8 cellular contexts compared by ENCODE assay signal in the genomic region with DNA sequence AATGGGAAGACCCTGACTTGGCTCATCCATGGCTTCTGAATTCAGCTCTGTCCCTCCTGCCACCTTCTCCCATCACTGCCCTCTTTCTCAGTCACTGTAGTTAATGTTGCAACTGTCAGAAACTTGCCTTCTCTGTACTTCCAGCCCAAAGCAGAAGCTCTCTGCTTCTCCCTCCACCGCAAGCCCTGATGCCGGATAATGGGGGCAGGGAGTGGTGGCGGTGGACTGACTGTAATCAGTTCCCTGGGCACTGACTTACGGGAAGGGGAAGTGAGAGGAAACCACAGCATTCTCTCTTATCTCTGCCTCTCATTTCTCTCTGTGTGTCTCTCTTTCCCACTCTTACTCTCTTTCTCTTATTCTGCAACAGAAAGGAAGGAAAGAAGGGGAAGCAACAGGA. TPM values are rescaled to one million over a fixed set of nuclear protein-coding genes. Genes with fewer than 3 reads are reported as not detected.
A peak's percentile ranks its signal among the peaks of the same experiment; 100 is the strongest.
DNase-seq lines count a peak whose midpoint lies in the region; ATAC-seq, FAIRE-seq and TF ChIP-seq lines count a peak whose summit lies in the region.

No MANE protein-coding gene starts in this region.

- no peak for TF ChIP-seq POLR2A in GM12878 (IDR thresholded peaks at IDR 0.05; ENCODE audit: low read depth, low read length)

- H3K9me3 ChIP-seq in GM12878 (replicated peaks; ENCODE audit: control insufficient read depth, insufficient read depth, low read length) (no peaks in the 10 kb centered on the region), osteoblast (ENCODE audit: low read depth, low read length) (no peaks in the 10 kb centered on the region), A673 (ENCODE audit: low read depth, low read length, poor library complexity, severe bottlenecking) (no peaks in the 10 kb centered on the region)

- 4% methylated on average over 4 of the region's 4 CpGs for WGBS in GM12878 (ENCODE audit: insufficient coverage, insufficient replicate concordance, low lambda C conversion rate, missing lambda C conversion rate)

- peak in 1 of 2 experiments; percentile 54; a peak in 1 of 4 replicates for TF ChIP-seq EP300 in GM12878 (IDR thresholded peaks at IDR 0.05; ENCODE audit: borderline replicate concordance in 1 of 2, control insufficient read depth in 1 of 2, low read depth in 2 of 2, low read length in 2 of 2)

- H3K27me3 ChIP-seq in GM12878 (replicated peaks in 1 of 2; ENCODE audit: control insufficient read depth in 2 of 2, insufficient read depth in 2 of 2, low read length in 1 of 2), result no peaks in the 10 kb centered on the region
- H3K27me3 ChIP-seq in osteoblast (ENCODE audit: insufficient read depth, low read length), result no peaks in the 10 kb centered on the region
- no peaks in the 10 kb centered on the region for H3K27me3 ChIP-seq in A673 (replicated peaks; ENCODE audit: insufficient read depth, low read depth, low read length, poor library complexity)

- DNase-seq in SIG-M5 (lab: John Stamatoyannopoulos, UW) (peak; percentile 89), GM12878 (ENCODE audit: low read depth, low spot score) (peak; percentile 55), osteoblast (ENCODE audit: insufficient read length, low spot score, missing footprints) (no peak), ecto neural progenitor cell (ENCODE audit: low spot score) (no peak), WTC11 (ENCODE audit: low spot score) (no peak), A673 (ENCODE audit: low spot score) (no peak)

- H3K27ac Mint-ChIP-seq in WTC11, result no peak overlapping the region

- H3K36me3 ChIP-seq in GM12878 (ENCODE audit: control insufficient read depth in 2 of 2, insufficient read depth in 2 of 2, low read length in 1 of 2) (peaks cover 0 to 6% of the 10 kb centered on the region in 2 experiments; a peak in 1 of 4 replicates), osteoblast (ENCODE audit: insufficient read depth, low read length) (no peaks in the 10 kb centered on the region), A673 (ENCODE audit: insufficient read depth, low read length, poor library complexity, severe bottlenecking) (no peaks in the 10 kb centered on the region)

- in situ Hi-C loops in GM12878 (cut with MboI), result no loop called here

- CTCF ChIA-PET in GM12878 (lab: Yijun Ruan, JAX) (interaction anchor here (0.9 to 1.8 kb wide), 5 partner anchors 12 to 84 kb away, joined by 3 to 8 read pairs (median 4); no protein-coding TSS in a partner anchor), WTC11 (lab: Charles Lee) (no interaction called here), A673 (lab: Charles Lee) (no interaction called here)

- H3K4me1 ChIP-seq in GM12878 (ENCODE audit: control insufficient read depth, insufficient read depth, low read length) (peaks cover 19% of the 10 kb centered on the region), osteoblast (ENCODE audit: insufficient read depth, low read length) (peaks cover 18% of the 10 kb centered on the region), A673 (ENCODE audit: insufficient read depth, low read length, poor library complexity, severe bottlenecking) (no peaks in the 10 kb centered on the region)

- H3K4me1 Mint-ChIP-seq in WTC11, result peaks cover 12% of the 10 kb centered on the region; the same call in 1 of the 2 replicates

- H3K9me3 Mint-ChIP-seq in WTC11, result peaks cover 10% of the 10 kb centered on the region

- RAD21 ChIA-PET in GM12878 (lab: Charles Lee; ENCODE audit: unreplicated experiment), result interaction anchor here (1.0 to 3.2 kb wide), 3 partner anchors 11 to 83 kb away, joined by 3 to 22 read pairs (median 4); a partner anchor contains a TSS

- FAIRE-seq in GM12878 (lab: Jason Lieb, UNC), result peak; percentile 84

- BruUV-seq in GM12878 (replicated peaks; lab: Mats Ljungman, UMichigan) (no TSS peak), A673 (replicated peaks; lab: Mats Ljungman, UMichigan) (no TSS peak)

- intact Hi-C loops in GM12878 (cut with micrococcal nuclease; ENCODE audit: unreplicated experiment) (loop anchor here (2.0 kb wide), 1 partner anchor 80 kb away; no protein-coding TSS in a partner anchor), A673 (cut with micrococcal nuclease; ENCODE audit: unreplicated experiment) (no loop called here)

- POLR2A ChIA-PET in GM12878 (lab: Charles Lee), result interaction anchor here (0.9 kb wide), 1 partner anchor 11 kb away, joined by 3 read pairs; a partner anchor contains a TSS
- POLR2A ChIA-PET in WTC11 (lab: Charles Lee), result no interaction called here
- POLR2A ChIA-PET in A673 (lab: Charles Lee; ENCODE audit: low non-redundant PET), result no interaction called here

- ATAC-seq in GM18508 (IDR thresholded peaks at IDR 0.05; ENCODE audit: insufficient read depth, unreplicated experiment) (peak; percentile 28), HG02852 (IDR thresholded peaks at IDR 0.05; ENCODE audit: unreplicated experiment) (peak; percentile 67), GM12878 (peak; percentile 84), WTC11 (no peak)

- H3K79me2 ChIP-seq in GM12878 (ENCODE audit: control insufficient read depth, insufficient read depth, low read length) (no peaks in the 10 kb centered on the region; the same call in 1 of the 2 replicates), osteoblast (ENCODE audit: insufficient read depth, low read length) (no peaks in the 10 kb centered on the region)

- H3K36me3 Mint-ChIP-seq in WTC11, result no peaks in the 10 kb centered on the region

- H4K20me1 ChIP-seq in GM12878 (ENCODE audit: control insufficient read depth, insufficient read depth), result no peaks in the 10 kb centered on the region
- H4K20me1 ChIP-seq in osteoblast (ENCODE audit: insufficient read depth, low read length), result no peaks in the 10 kb centered on the region

- no peaks in the 10 kb centered on the region for H3K27me3 Mint-ChIP-seq in WTC11 (ENCODE audit: low read depth)

- H3K4me3 Mint-ChIP-seq in WTC11, result no peak overlapping the region

- H3K27ac ChIP-seq in GM12878 (ENCODE audit: control insufficient read depth, insufficient read depth) (peak overlapping the region; percentile 27), osteoblast (ENCODE audit: low read depth, low read length) (no peak overlapping the region), A673 (ENCODE audit: low read depth, low read length, poor library complexity, severe bottlenecking) (no peak overlapping the region)

- no peak overlapping the region for H3K9ac ChIP-seq in GM12878 (ENCODE audit: control insufficient read depth, insufficient read depth, low read length)

- H2AFZ ChIP-seq in GM12878 (ENCODE audit: control insufficient read depth, low read depth, low read length), result peak overlapping the region; percentile 38; the same call in 1 of the 2 replicates
- peak overlapping the region; percentile 64 for H2AFZ ChIP-seq in osteoblast (ENCODE audit: low read length)

- SMC1A ChIA-PET in GM12878 (lab: Charles Lee; ENCODE audit: uncharacterized antibody, unreplicated experiment), result interaction anchor here (0.9 to 5.6 kb wide), 5 partner anchors 10 to 83 kb away, joined by 3 to 27 read pairs (median 4); a partner anchor contains a TSS

- H3K4me2 ChIP-seq in GM12878 (ENCODE audit: control insufficient read depth, insufficient read depth) (peak overlapping the region; percentile 63), osteoblast (ENCODE audit: insufficient read depth, low read length) (peak overlapping the region; percentile 58)

- H3K4me3 ChIP-seq in GM12878, result no peak overlapping the region
- no peak overlapping the region for H3K4me3 ChIP-seq in osteoblast (ENCODE audit: insufficient read depth, low read length)
- no peak overlapping the region for H3K4me3 ChIP-seq in A673 (ENCODE audit: low read depth, low read length, poor library complexity, severe bottlenecking)

- TF ChIP-seq CTCF in GM12878 (IDR thresholded peaks at IDR 0.05 in 2 of 3, conservative IDR thresholded peaks at IDR 0.05 in 1 of 3; ENCODE audit: control insufficient read depth in 2 of 3, extremely low read depth in 1 of 3, insufficient read depth in 1 of 3, low read depth in 3 of 3, low read length in 3 of 3), result no peak
- no peak for TF ChIP-seq CTCF in osteoblast (IDR thresholded peaks at IDR 0.05; ENCODE audit: extremely low read depth, low read depth, low read length)
- TF ChIP-seq CTCF in WTC11 (IDR thresholded peaks at IDR 0.05), result no peak
- no peak for TF ChIP-seq CTCF in A673 (conservative IDR thresholded peaks at IDR 0.05; ENCODE audit: low read depth, low read length)

- no peak for TF ChIP-seq RAD21 in GM12878 (IDR thresholded peaks at IDR 0.05; ENCODE audit: insufficient read depth, low read depth, low read length)

TF ChIP-seq in WTC11, 78 proteins besides CTCF, POLR2A, EP300 and RAD21 (continues in another document):
- no peak for TF ChIP-seq OVOL2 (CRISPR knock-in tag; IDR thresholded peaks at IDR 0.05; ENCODE audit: borderline replicate concordance)
- no peak for TF ChIP-seq CBFB (CRISPR knock-in tag; IDR thresholded peaks at IDR 0.05; ENCODE audit: low read depth)
- TF ChIP-seq, protein P1, sequence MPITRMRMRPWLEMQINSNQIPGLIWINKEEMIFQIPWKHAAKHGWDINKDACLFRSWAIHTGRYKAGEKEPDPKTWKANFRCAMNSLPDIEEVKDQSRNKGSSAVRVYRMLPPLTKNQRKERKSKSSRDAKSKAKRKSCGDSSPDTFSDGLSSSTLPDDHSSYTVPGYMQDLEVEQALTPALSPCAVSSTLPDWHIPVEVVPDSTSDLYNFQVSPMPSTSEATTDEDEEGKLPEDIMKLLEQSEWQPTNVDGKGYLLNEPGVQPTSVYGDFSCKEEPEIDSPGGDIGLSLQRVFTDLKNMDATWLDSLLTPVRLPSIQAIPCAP (CRISPR knock-in tag; IDR thresholded peaks at IDR 0.05), result no peak
- TF ChIP-seq RELA (CRISPR knock-in tag; IDR thresholded peaks at IDR 0.05; ENCODE audit: borderline replicate concordance), result no peak

RNA-seq across cellular contexts. Expression of a gene that starts 10.9 kb away (rescaled TPM):
- 4.0 and 6.9 TPM in 2 replicates for total RNA-seq in GM12878 (2013; cell fraction: nucleolus; rRNA removed)
- total RNA-seq in GM12878 (2014; rRNA removed), result 5.2 and 5.8 TPM in 2 replicates
- total RNA-seq in GM12878 (2014; rRNA removed; fragmentation: Illumina TruSeq; extraction: Trizol), result 6.3 and 7.5 TPM in 2 replicates
- 2.9 and 3.8 TPM in 2 replicates for total RNA-seq in GM12878 (2021)
- 5.5 TPM for polyA plus RNA-seq in GM12878 (2011; ENCODE audit: low read depth)
- 12.3 and 14.5 TPM in 2 replicates for polyA plus RNA-seq in GM12878 (2011; rRNA removed)
- 8.7 and 10.1 TPM in 2 replicates for polyA plus RNA-seq in GM12878 (2011; cell fraction: cytosol; rRNA removed)
- polyA plus RNA-seq in GM12878 (2011; cell fraction: nucleus; rRNA removed), result 3.3 and 3.6 TPM in 2 replicates
- 5.6 and 5.9 TPM in 2 replicates for polyA plus RNA-seq in GM12878 (2012)
- polyA plus RNA-seq in GM12878 (2014; fragmentation: Illumina TruSeq; extraction: Trizol), result 6.9 and 12.7 TPM in 2 replicates
- polyA plus RNA-seq in GM12878 (2014; fragmentation: Nextera tagmentation; extraction: Ambion mirVana), result 1 to 10 TPM; 4.1 to 4.6 TPM
- 2.8 and 4.2 TPM in 2 replicates for polyA plus RNA-seq in GM12878 (2014; rRNA removed)
- 1 to 10 TPM; 2.1 to 3.5 TPM for polyA plus RNA-seq in GM12878 (2016; fragmentation: Nextera tagmentation; extraction: Ambion mirVana)
- 9.9 and 12.4 TPM in 2 replicates for polyA minus RNA-seq in GM12878 (2011; rRNA and poly(A)+ RNA removed)
- 2.9 and 3.3 TPM in 2 replicates for polyA minus RNA-seq in GM12878 (2011; cell fraction: cytosol; rRNA and poly(A)+ RNA removed)
- 9.2 and 14.9 TPM in 2 replicates for polyA minus RNA-seq in GM12878 (2011; cell fraction: nucleus; rRNA and poly(A)+ RNA removed)
- 3.5 and 4.0 TPM in 2 replicates for total RNA-seq in osteoblast
- total RNA-seq in WTC11 (2021), result 0.22 to 0.39 TPM (median 0.27 TPM) in 3 replicates
- total RNA-seq in A673 (2021), result not detected in 2 replicates

Comparison
In these comparisons a context has a peak if more than half of its experiments do, and no peak if none do; other contexts are left out.
1. DNase-seq: peak in SIG-M5 (single experiment) and GM12878 (single experiment); none in osteoblast (single experiment), ecto neural progenitor cell (single experiment), WTC11 (single experiment) and A673 (single experiment).